ENCODE assay signal across 8 cellular contexts in the genomic region with DNA sequence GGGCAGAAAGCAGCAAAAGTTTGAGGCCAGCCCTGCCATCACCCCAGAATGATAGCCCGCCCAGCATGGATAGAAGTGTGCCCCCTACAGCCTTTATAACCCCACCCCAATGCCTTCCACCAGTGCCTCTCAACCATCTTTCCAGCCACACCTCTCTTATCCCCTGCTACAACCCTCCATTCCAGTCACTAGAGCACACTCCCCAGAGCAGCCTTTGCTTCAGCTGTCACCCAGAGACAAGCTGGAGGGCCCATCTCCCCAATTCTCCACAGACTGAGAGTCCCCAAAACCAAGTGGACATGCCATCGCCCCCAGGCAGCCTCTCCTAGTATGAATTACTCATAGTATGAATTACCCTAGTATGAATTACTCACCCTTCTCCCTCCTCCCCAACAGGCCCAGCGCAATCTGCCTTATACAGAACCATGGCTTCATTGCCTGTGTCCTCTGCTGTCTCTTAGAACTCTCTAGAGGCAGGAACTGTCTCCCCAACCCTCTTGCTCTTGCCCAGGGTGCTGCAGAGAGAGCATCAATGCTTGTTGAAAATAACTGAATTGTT. TPM values are rescaled to one million over a fixed set of nuclear protein-coding genes. Genes with fewer than 3 reads are reported as not detected.
DNase-seq lines count a peak whose midpoint lies in the region; ATAC-seq and TF ChIP-seq lines count a peak whose summit lies in the region.

No MANE protein-coding gene starts in this region.

- H3K9me3 Mint-ChIP-seq in CD4-positive, alpha-beta memory T cell = no peaks in the 10 kb centered on the region

- H3K36me3 ChIP-seq in CD4-positive, alpha-beta memory T cell (ENCODE audit: insufficient read depth, low read length) = peaks cover 9% of the 10 kb centered on the region
- H3K36me3 ChIP-seq in SK-N-SH (replicated peaks in 1 of 2; ENCODE audit: control insufficient read depth in 1 of 2, insufficient read depth in 2 of 2, low read length in 1 of 2) (peaks cover 5 to 6% of the 10 kb centered on the region in 2 experiments), endocrine pancreas (ENCODE audit: control insufficient read depth, insufficient read depth, low read length) (no peaks in the 10 kb centered on the region), prostate gland (no peaks in the 10 kb centered on the region)

- peaks cover 21 to 57% of the 10 kb centered on the region in 2 donors for H3K36me3 Mint-ChIP-seq in CD4-positive, alpha-beta memory T cell

- peak overlapping the region; percentile 17 to 92 (median 78) for H3K4me3 Mint-ChIP-seq in CD4-positive, alpha-beta memory T cell

- peak in 1 of 5 donors; percentile 64 for DNase-seq in CD4-positive, alpha-beta memory T cell
- DNase-seq in SK-N-SH (no peak), prostate gland (ENCODE audit: low spot score) (no peak), NCI-H69 (lab: John Stamatoyannopoulos, UW) (no peak), OCI-M2 (lab: John Stamatoyannopoulos, UW; ENCODE audit: unreplicated experiment) (no peak)

- TF ChIP-seq CTCF in SK-N-SH (IDR thresholded peaks at IDR 0.05) (no peak), prostate gland (IDR thresholded peaks at IDR 0.05) (no peak)

- H3K27ac Mint-ChIP-seq in CD4-positive, alpha-beta memory T cell = peak overlapping the region; percentile 92 to 100 (median 97)

- H4K20me1 ChIP-seq in SK-N-SH (ENCODE audit: insufficient read depth) = peaks cover 99% of the 10 kb centered on the region

- no peaks in the 10 kb centered on the region for H3K9me2 ChIP-seq in SK-N-SH

- intact Hi-C loops in CD4-positive, alpha-beta memory T cell (cut with micrococcal nuclease) = no loop called here
- intact Hi-C loops in prostate gland (cut with DNase I) = no loop called here

- H3K4me1 Mint-ChIP-seq in CD4-positive, alpha-beta memory T cell = peaks cover 75 to 98% (median 87%) of the 10 kb centered on the region in 4 donors

- H3K27ac ChIP-seq in CD4-positive, alpha-beta memory T cell (ENCODE audit: low read depth, low read length) = peak overlapping the region; percentile 91
- H3K27ac ChIP-seq in SK-N-SH (ENCODE audit: low read depth in 2 of 2, low read length in 1 of 2) (peak overlapping the region in 1 of 2 experiments; percentile 84; a peak in 2 of 4 replicates), prostate gland (peak overlapping the region; percentile 91 to 96)

- TF ChIP-seq EP300 in SK-N-SH (IDR thresholded peaks at IDR 0.05; ENCODE audit: borderline replicate concordance in 1 of 2, low read depth in 1 of 2, low read length in 1 of 2) = no peak; a peak in 1 of 4 replicates

- H3K9ac ChIP-seq in SK-N-SH = peak overlapping the region; percentile 26; the same call in 1 of the 2 replicates
- H3K9ac ChIP-seq in endocrine pancreas (ENCODE audit: control insufficient read depth, insufficient read depth, low read length) = peak overlapping the region; percentile 6

- peaks cover 52% of the 10 kb centered on the region for H3F3A ChIP-seq in SK-N-SH (replicated peaks; ENCODE audit: insufficient read depth)

- H3K4me1 ChIP-seq in CD4-positive, alpha-beta memory T cell (ENCODE audit: insufficient read depth, low read length) = peaks cover 100% of the 10 kb centered on the region
- peaks cover 44 to 86% of the 10 kb centered on the region in 2 experiments for H3K4me1 ChIP-seq in SK-N-SH (ENCODE audit: control insufficient read depth in 1 of 2, insufficient read depth in 2 of 2, low read depth in 1 of 2, low read length in 1 of 2)
- H3K4me1 ChIP-seq in endocrine pancreas (ENCODE audit: control insufficient read depth, insufficient read depth, low read length) = no peaks in the 10 kb centered on the region
- peaks cover 63% of the 10 kb centered on the region for H3K4me1 ChIP-seq in prostate gland (replicated peaks)

- no peak for TF ChIP-seq RAD21 in SK-N-SH (IDR thresholded peaks at IDR 0.05; ENCODE audit: low read length)

- H3K9me3 ChIP-seq in CD4-positive, alpha-beta memory T cell (ENCODE audit: control insufficient read depth in 1 of 2, low read length in 2 of 2) = no peaks in the 10 kb centered on the region
- no peaks in the 10 kb centered on the region for H3K9me3 ChIP-seq in SK-N-SH
- no peaks in the 10 kb centered on the region for H3K9me3 ChIP-seq in endocrine pancreas (ENCODE audit: control insufficient read depth, low read length)
- no peaks in the 10 kb centered on the region for H3K9me3 ChIP-seq in prostate gland

- no peaks in the 10 kb centered on the region for H3K27me3 Mint-ChIP-seq in CD4-positive, alpha-beta memory T cell

- no peak for TF ChIP-seq POLR2A in prostate gland (IDR thresholded peaks at IDR 0.05)

- H2AFZ ChIP-seq in SK-N-SH (ENCODE audit: low read depth) = no peak overlapping the region

- peaks cover 100% of the 10 kb centered on the region for H3K79me2 ChIP-seq in SK-N-SH (ENCODE audit: insufficient read depth)

- no peaks in the 10 kb centered on the region for H3K27me3 ChIP-seq in CD4-positive, alpha-beta memory T cell (ENCODE audit: insufficient read depth, low read length)
- no peaks in the 10 kb centered on the region for H3K27me3 ChIP-seq in SK-N-SH (ENCODE audit: insufficient read depth)
- H3K27me3 ChIP-seq in endocrine pancreas (ENCODE audit: control insufficient read depth, insufficient read depth, low read length) = no peaks in the 10 kb centered on the region
- no peaks in the 10 kb centered on the region for H3K27me3 ChIP-seq in prostate gland (replicated peaks; ENCODE audit: insufficient read depth)

- no peak overlapping the region for H3K4me3 ChIP-seq in CD4-positive, alpha-beta memory T cell (ENCODE audit: low read length in 2 of 2)
- H3K4me3 ChIP-seq in SK-N-SH (ENCODE audit: low read depth in 2 of 2, low read length in 1 of 2) (no peak overlapping the region), endocrine pancreas (ENCODE audit: control insufficient read depth, insufficient read depth, low read length) (no peak overlapping the region), prostate gland (no peak overlapping the region)

- CTCF ChIA-PET in CD4-positive, alpha-beta memory T cell (lab: Charles Lee; ENCODE audit: partially characterized antibody) = interaction anchor here (0.8 to 3.4 kb wide), 5 partner anchors 14 to 62 kb away, joined by 3 to 16 read pairs (median 12); no protein-coding TSS in a partner anchor
- CTCF ChIA-PET in SK-N-SH (lab: Yijun Ruan, JAX) = interaction anchor here (0.7 to 1.5 kb wide), 3 partner anchors 13 to 107 kb away, joined by 3 to 5 read pairs (median 3); no protein-coding TSS in a partner anchor

- ATAC-seq in GM18519 (IDR thresholded peaks at IDR 0.05; ENCODE audit: low FRiP score, unreplicated experiment) (no peak), HG02610 (IDR thresholded peaks at IDR 0.05; ENCODE audit: unreplicated experiment) (no peak)

- POLR2A ChIA-PET in CD4-positive, alpha-beta memory T cell (lab: Charles Lee; ENCODE audit: partially characterized antibody) = interaction anchor here (1.7 to 59.9 kb wide), 3 partner anchors 9 to 89 kb away, joined by 3 to 2535 read pairs (median 2535); a partner anchor contains a TSS
- POLR2A ChIA-PET in SK-N-SH (lab: Yijun Ruan, JAX) = no interaction called here

- peak overlapping the region; percentile 76; the same call in 1 of the 2 replicates for H3K4me2 ChIP-seq in SK-N-SH

- 69% methylated on average over 3 of the region's 3 CpGs for WGBS in SK-N-SH (ENCODE audit: low lambda C conversion rate)
- WGBS in prostate gland = 57% methylated on average over 3 of the region's 3 CpGs

TF ChIP-seq in SK-N-SH, 30 proteins besides CTCF, POLR2A, EP300 and RAD21:
- TF ChIP-seq CHD2 (IDR thresholded peaks at IDR 0.05; ENCODE audit: low read length, partially characterized antibody) (no peak), FOXM1 (IDR thresholded peaks at IDR 0.05; ENCODE audit: low read depth) (no peak), FOSL2 (IDR thresholded peaks at IDR 0.05; ENCODE audit: borderline replicate concordance, low read depth) (0 out of 2 replicates have a peak, but pooled peaks have one; percentile 42), ELF1 (IDR thresholded peaks at IDR 0.05) (no peak), EZH2phosphoT487 (IDR thresholded peaks at IDR 0.05; ENCODE audit: borderline replicate concordance, low read depth) (no peak), POLR2AphosphoS5 (IDR thresholded peaks at IDR 0.05; ENCODE audit: low read depth, low read length) (no peak), FOXJ3 (CRISPR knock-in tag; IDR thresholded peaks at IDR 0.05) (no peak), YY1 (IDR thresholded peaks at IDR 0.05; ENCODE audit: low read depth) (no peak), JUND (IDR thresholded peaks at IDR 0.05) (peak; percentile 38)
- TF ChIP-seq, protein P1, sequence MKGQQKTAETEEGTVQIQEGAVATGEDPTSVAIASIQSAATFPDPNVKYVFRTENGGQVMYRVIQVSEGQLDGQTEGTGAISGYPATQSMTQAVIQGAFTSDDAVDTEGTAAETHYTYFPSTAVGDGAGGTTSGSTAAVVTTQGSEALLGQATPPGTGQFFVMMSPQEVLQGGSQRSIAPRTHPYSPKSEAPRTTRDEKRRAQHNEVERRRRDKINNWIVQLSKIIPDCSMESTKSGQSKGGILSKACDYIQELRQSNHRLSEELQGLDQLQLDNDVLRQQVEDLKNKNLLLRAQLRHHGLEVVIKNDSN (IDR thresholded peaks at IDR 0.05; ENCODE audit: borderline replicate concordance, low read depth) = no peak
TF ChIP-seq in SK-N-SH: peak in this region for 2.

RNA-seq across cellular contexts. Expression of a gene that starts 24.9 kb away (rescaled TPM):
- total RNA-seq in CD4-positive, alpha-beta memory T cell = 100 to 1,000 TPM; 717 to 734 TPM
- polyA plus RNA-seq in CD4-positive, alpha-beta memory T cell = 100 to 1,000 TPM in 1 of 2 donors, 10 to 100 TPM in 1; 17.3 to 476 TPM
- polyA plus RNA-seq in SK-N-SH (2012; rRNA removed) = 202 and 303 TPM in 2 replicates
- polyA plus RNA-seq in SK-N-SH (2012; cell fraction: cytosol; rRNA removed) = 181 and 225 TPM in 2 replicates
- polyA plus RNA-seq in SK-N-SH (2012; cell fraction: nucleus; rRNA removed) = 401 and 439 TPM in 2 replicates
- total RNA-seq in prostate gland = 100 to 1,000 TPM; 295 to 329 TPM
